Comparison of ENCODE assay signal across 10 cellular contexts in the genomic region with DNA sequence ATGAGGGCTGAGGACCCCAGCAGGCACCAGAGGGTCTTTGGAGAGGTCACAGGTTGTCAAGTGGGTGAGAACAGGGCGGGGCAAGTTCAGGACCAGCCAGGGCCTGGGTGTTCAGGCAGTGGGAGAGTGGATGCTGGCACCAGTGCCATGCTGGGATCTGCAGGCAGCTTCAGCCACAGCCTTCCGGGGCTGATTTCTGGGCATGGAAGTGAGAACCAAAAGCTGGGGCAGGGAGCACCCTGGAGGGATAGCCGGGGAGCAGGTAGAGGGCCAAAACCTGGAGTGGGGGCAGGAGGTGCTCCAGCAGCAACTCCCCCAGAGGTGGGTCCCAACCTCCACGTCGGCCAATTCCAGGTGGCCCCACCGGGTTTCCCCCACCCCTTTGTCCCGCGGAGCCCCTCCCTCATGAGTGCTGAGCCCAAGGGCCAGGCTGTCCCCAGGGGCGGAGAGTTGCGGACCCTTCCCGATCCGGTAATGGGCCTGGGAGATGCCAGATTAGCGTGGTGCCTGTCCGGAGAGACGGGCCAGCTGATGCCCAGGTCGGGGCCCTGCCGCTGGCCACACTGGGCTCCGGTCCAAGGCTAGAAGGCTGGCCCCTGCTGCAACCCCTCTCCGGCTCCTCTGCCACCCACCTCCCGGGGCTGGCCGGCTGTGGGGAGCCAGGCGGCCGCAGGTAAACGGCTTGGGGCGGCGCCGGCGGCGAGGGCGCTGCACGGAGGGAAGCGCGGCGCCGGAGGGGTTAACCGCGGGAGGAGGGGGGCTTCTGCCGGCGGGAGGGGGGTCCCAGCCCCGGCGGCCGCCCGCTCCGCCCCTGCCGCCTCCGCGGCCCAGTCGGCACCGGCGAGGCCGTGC. TPM values are rescaled to one million over a fixed set of nuclear protein-coding genes. Genes with fewer than 3 reads are reported as not detected.
A peak's percentile ranks its signal among the peaks of the same experiment; 100 is the strongest.
DNase-seq lines count a peak whose midpoint lies in the region; ATAC-seq, FAIRE-seq and TF ChIP-seq lines count a peak whose summit lies in the region.
"Had no signal": no experiment of that assay in that cellular context is flagged by ENCODE, and none has a peak within 500 bp of the region (broad histone marks: within the 10 kb centered on the region; RNA-seq: fewer than 3 reads in every experiment).

A gene (plus strand): TSS at position 409 of the 852 bp plus-strand sequence. CDS start 1,717 bp downstream, outside the sequence.

- H3K4me1 ChIP-seq in HUES6 (ENCODE audit: control insufficient read depth, insufficient read depth, low read length) (peaks cover 8% of the 10 kb centered on the region; the same call in 1 of the 2 replicates), adipocyte (ENCODE audit: control insufficient read depth, insufficient read depth, low read length) (peaks cover 6% of the 10 kb centered on the region), keratinocyte (ENCODE audit: control insufficient read depth, extremely low read depth, insufficient read depth, low read length) (peaks cover 8% of the 10 kb centered on the region), adrenal gland (replicated peaks in 1 of 2) (peaks cover 4 to 14% of the 10 kb centered on the region in 2 donors)

- peak within 1 kb of the TSS; percentile 61 to 64 for H3K4me3 Mint-ChIP-seq in stimulated activated naive CD8-positive, alpha-beta T cell treated with anti-CD3 and anti-CD28 coated beads, Interleukin-15, amount 100 ng/mL, for 72 hours

- peaks cover 52% of the 10 kb centered on the region for H3K27me3 Mint-ChIP-seq in stimulated activated naive CD8-positive, alpha-beta T cell treated with anti-CD3 and anti-CD28 coated beads, Interleukin-15, amount 100 ng/mL, for 72 hours

- H3K27me3 ChIP-seq in HUES6 (ENCODE audit: control insufficient read depth, insufficient read depth, low read length): peaks cover 80% of the 10 kb centered on the region
- H3K27me3 ChIP-seq in adipocyte (replicated peaks; ENCODE audit: control insufficient read depth, insufficient read depth, low read length): peaks cover 20% of the 10 kb centered on the region
- peaks cover 34% of the 10 kb centered on the region for H3K27me3 ChIP-seq in keratinocyte (ENCODE audit: control insufficient read depth, extremely low read depth, insufficient read depth, low read length)
- peaks cover 30% of the 10 kb centered on the region for H3K27me3 ChIP-seq in adrenal gland

- no peaks in the 10 kb centered on the region for H4K20me1 ChIP-seq in keratinocyte (ENCODE audit: control insufficient read depth, extremely low read depth, insufficient read depth, low read length)

- H3K9ac ChIP-seq in HUES6 (ENCODE audit: low read length) (no peak within 1 kb of the TSS), adipocyte (ENCODE audit: low read length) (peak within 1 kb of the TSS; percentile 34), keratinocyte (ENCODE audit: control insufficient read depth, extremely low read depth, insufficient read depth, low read length) (no peak within 1 kb of the TSS)

- no peak for FAIRE-seq in keratinocyte (lab: Jason Lieb, UNC)
- FAIRE-seq: GM12891 had no signal

- H3K36me3 ChIP-seq in HUES6 (ENCODE audit: control insufficient read depth, insufficient read depth, low read length) (0 out of 2 replicates have a peak, but pooled peaks cover 2% of the 10 kb centered on the region), adipocyte (ENCODE audit: control insufficient read depth, insufficient read depth, low read length, severe bottlenecking) (no peaks in the 10 kb centered on the region), keratinocyte (ENCODE audit: control insufficient read depth in 2 of 2, extremely low read depth in 1 of 2, insufficient read depth in 2 of 2, low read length in 2 of 2) (peaks cover 0 to 4% of the 10 kb centered on the region in 2 experiments), adrenal gland (replicated peaks in 1 of 2) (no peaks in the 10 kb centered on the region)

- DNase-seq in adipocyte (ENCODE audit: low read depth): no peak
- DNase-seq in keratinocyte (ENCODE audit: low read depth, low spot score): no peak
- no peak for DNase-seq in stimulated activated naive CD8-positive, alpha-beta T cell treated with anti-CD3 and anti-CD28 coated beads, Interleukin-15, amount 100 ng/mL, for 72 hours
- DNase-seq in adrenal gland: no peak
- DNase-seq: Karpas-422 had no signal

- H2AFZ ChIP-seq in keratinocyte (ENCODE audit: control insufficient read depth, low read length): no peak within 1 kb of the TSS

- peak within 1 kb of the TSS; percentile 50 for H3K4me3 ChIP-seq in HUES6 (ENCODE audit: low read depth, low read length)
- peak within 1 kb of the TSS; percentile 62 for H3K4me3 ChIP-seq in adipocyte (ENCODE audit: low read length)
- peak within 1 kb of the TSS; percentile 8 to 34 (median 25) for H3K4me3 ChIP-seq in keratinocyte (ENCODE audit: control insufficient read depth in 2 of 3, extremely low read depth in 1 of 3, insufficient read depth in 2 of 3, low read depth in 1 of 3, low read length in 3 of 3)
- H3K4me3 ChIP-seq in adrenal gland: peak within 1 kb of the TSS in 1 of 4 donors; percentile 35

- H3K27ac ChIP-seq in HUES6 (ENCODE audit: low read depth, low read length) (no peak within 1 kb of the TSS), keratinocyte (ENCODE audit: control insufficient read depth, insufficient read depth, low read length) (no peak within 1 kb of the TSS), adrenal gland (no peak within 1 kb of the TSS)

- dilution Hi-C loops in keratinocyte (cut with MboI; ENCODE audit: extremely low pct_ligation_motif_present, low sequenced_read_pairs): no loop called here

- intact Hi-C loops in adrenal gland (cut with DNase I): loop anchor here in 1 of 2 donors (10.0 kb wide), 1 partner anchor 286 kb away; no protein-coding TSS in a partner anchor

- ATAC-seq in stimulated activated naive CD8-positive, alpha-beta T cell treated with anti-CD3 and anti-CD28 coated beads, Interleukin-15, amount 100 ng/mL, for 72 hours: peak; percentile 13
- ATAC-seq in GM21825 (IDR thresholded peaks at IDR 0.05; ENCODE audit: unreplicated experiment) (no peak), GM19351 (IDR thresholded peaks at IDR 0.05; ENCODE audit: unreplicated experiment) (no peak)

- TF ChIP-seq CTCF in keratinocyte (optimal IDR thresholded peaks at IDR 0.05 in 1 of 3, IDR thresholded peaks at IDR 0.05 in 1 of 3, conservative IDR thresholded peaks at IDR 0.05 in 1 of 3; ENCODE audit: extremely low read depth in 1 of 3, insufficient read depth in 2 of 3, low read length in 3 of 3): no peak
- TF ChIP-seq CTCF in adrenal gland (IDR thresholded peaks at IDR 0.05): no peak

- no peak for TF ChIP-seq POLR2A in adrenal gland (IDR thresholded peaks at IDR 0.05)

- no peak within 1 kb of the TSS for H3K27ac Mint-ChIP-seq in stimulated activated naive CD8-positive, alpha-beta T cell treated with anti-CD3 and anti-CD28 coated beads, Interleukin-15, amount 100 ng/mL, for 72 hours

- peaks cover 33% of the 10 kb centered on the region for H3K4me1 Mint-ChIP-seq in stimulated activated naive CD8-positive, alpha-beta T cell treated with anti-CD3 and anti-CD28 coated beads, Interleukin-15, amount 100 ng/mL, for 72 hours

- H3K9me1 ChIP-seq in keratinocyte (ENCODE audit: control insufficient read depth, extremely low read depth, insufficient read depth, low read length): no peaks in the 10 kb centered on the region

- no peaks in the 10 kb centered on the region for H3K79me2 ChIP-seq in keratinocyte (ENCODE audit: control insufficient read depth, insufficient read depth, low read length)

- H3K9me3 Mint-ChIP-seq in stimulated activated naive CD8-positive, alpha-beta T cell treated with anti-CD3 and anti-CD28 coated beads, Interleukin-15, amount 100 ng/mL, for 72 hours: no peaks in the 10 kb centered on the region

- H3K9me3 ChIP-seq in HUES6 (ENCODE audit: control insufficient read depth, insufficient read depth, low read depth, low read length) (no peaks in the 10 kb centered on the region), adipocyte (ENCODE audit: control insufficient read depth, low read length) (no peaks in the 10 kb centered on the region), keratinocyte (ENCODE audit: control insufficient read depth, low read depth, low read length) (no peaks in the 10 kb centered on the region), adrenal gland (replicated peaks in 1 of 3) (no peaks in the 10 kb centered on the region)

- 7 to 56% (median 25%) methylated on average over 3 to 51 of the region's 51 CpGs for WGBS in adrenal gland, 4 donors

- H3K4me2 ChIP-seq in keratinocyte (ENCODE audit: control insufficient read depth, extremely low read depth, insufficient read depth, low read depth, low read length): peak within 1 kb of the TSS; percentile 48

RNA-seq across cellular contexts. Expression of the gene that starts here (rescaled TPM):
- polyA plus RNA-seq in keratinocyte (not detected in 3 replicates), adrenal gland (under 1 TPM in 1 of 3 donors, not detected in 2; 0.10 TPM)
- not detected for polyA plus RNA-seq in keratinocyte (2011; ENCODE audit: low read depth)
- not detected in 2 replicates for polyA plus RNA-seq in keratinocyte (2011; cell fraction: cytosol; rRNA removed)
- not detected in 2 replicates for polyA plus RNA-seq in keratinocyte (2011; cell fraction: nucleus; rRNA removed)
- not detected in 2 replicates for polyA plus RNA-seq in keratinocyte (2012; ENCODE audit: low replicate concordance)
- polyA minus RNA-seq in keratinocyte: not detected in 3 replicates
- polyA minus RNA-seq in keratinocyte (2011; cell fraction: cytosol; rRNA and poly(A)+ RNA removed): not detected
- polyA minus RNA-seq in keratinocyte (2011; cell fraction: nucleus; rRNA and poly(A)+ RNA removed): not detected in 2 replicates
- under 1 TPM in 1 of 8 donors, not detected in 7; 0.54 TPM for total RNA-seq in adrenal gland
- total RNA-seq: RPMI7951 had no signal
